33 cellular contexts compared by ENCODE assay signal in the genomic region with DNA sequence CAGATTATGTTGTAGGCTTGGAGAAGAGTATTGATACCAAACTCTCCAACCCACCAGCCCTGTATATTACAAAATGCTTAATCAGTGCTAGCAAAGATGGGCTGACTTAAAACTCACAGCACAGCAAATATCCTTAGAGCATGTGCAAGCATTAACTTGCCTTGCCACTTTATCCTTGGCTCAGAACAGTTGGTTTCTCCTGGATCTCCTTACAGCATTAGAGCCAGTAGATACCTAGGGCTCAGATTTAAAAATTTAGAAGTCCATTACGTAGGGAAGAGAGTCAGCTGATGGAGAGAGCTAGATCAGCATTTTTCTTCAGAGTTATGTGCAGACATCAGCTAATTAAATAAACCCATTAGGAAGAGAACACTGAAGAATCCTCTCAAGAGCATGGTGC.
"Had no signal": no experiment of that assay in that cellular context is flagged by ENCODE, and none has a peak within 500 bp of the region (broad histone marks: within the 10 kb centered on the region; RNA-seq: fewer than 3 reads in every experiment).

No MANE protein-coding gene starts in this region.

- H3K9me3 ChIP-seq: adrenal gland, colonic mucosa had no signal

- H3K27ac ChIP-seq: adrenal gland, body of pancreas, cardiac muscle cell, colonic mucosa, epithelial cell of prostate, esophagus squamous epithelium had no signal

- H3K4me3 Mint-ChIP-seq: activated CD4-positive, alpha-beta memory T cell treated with anti-CD3 and anti-CD28 coated beads for 36 hours; activated CD4-positive, alpha-beta T cell treated with anti-CD3 and anti-CD28 coated beads for 36 hours; activated CD4-positive, alpha-beta T cell treated with anti-CD3 and anti-CD28 coated beads, Interleukin-2, amount 10 ng/mL, durations not matched to agents 24 days and 14 days; activated CD8-positive, alpha-beta memory T cell treated with anti-CD3 and anti-CD28 coated beads, Interleukin-2, amount 10 ng/mL, durations not matched to agents 7 days and 5 days; activated CD8-positive, alpha-beta T cell treated with anti-CD3 and anti-CD28 coated beads, Interleukin-2, amount 10 ng/mL, durations not matched to agents 7 days and 5 days; activated naive CD4-positive, alpha-beta T cell treated with anti-CD3 and anti-CD28 coated beads for 36 hours; activated naive CD4-positive, alpha-beta T cell treated with anti-CD3 and anti-CD28 coated beads, Interleukin-2, amount 50 U/mL, for 24 hours; activated naive CD8-positive, alpha-beta T cell treated with anti-CD3 and anti-CD28 coated beads for 36 hours; activated naive CD8-positive, alpha-beta T cell treated with anti-CD3 and anti-CD28 coated beads, Interleukin-2, amount 50 U/mL, for 24 hours; activated T-helper 1 cell treated with anti-CD3 and anti-CD28 coated beads, Interleukin-12 subunit alpha, Interleukin-12 subunit beta, Interleukin-2, Interleukin-4 antibody, amounts not matched to agents 30 ng/mL and 10 ng/mL and 1 ng/mL, durations not matched to agents 14 hours and 24 hours and 36 hours had no signal

- H3K4me3 ChIP-seq: adrenal gland, body of pancreas, cardiac muscle cell, colonic mucosa, esophagus squamous epithelium had no signal

- H3K36me3 ChIP-seq: adrenal gland, cardiac muscle cell, colonic mucosa, esophagus squamous epithelium had no signal

- H3K27me3 ChIP-seq: adrenal gland, body of pancreas, cardiac muscle cell, colonic mucosa, esophagus squamous epithelium had no signal

- H3K4me1 ChIP-seq: adrenal gland, body of pancreas, colonic mucosa, esophagus squamous epithelium had no signal

- H3K4me1 Mint-ChIP-seq: activated CD4-positive, alpha-beta T cell treated with anti-CD3 and anti-CD28 coated beads for 36 hours; activated CD4-positive, alpha-beta T cell treated with anti-CD3 and anti-CD28 coated beads, Interleukin-2, amount 10 ng/mL, durations not matched to agents 24 days and 14 days; activated CD8-positive, alpha-beta memory T cell treated with anti-CD3 and anti-CD28 coated beads, Interleukin-2, amount 10 ng/mL, durations not matched to agents 7 days and 5 days; activated naive CD4-positive, alpha-beta T cell treated with anti-CD3 and anti-CD28 coated beads, Interleukin-2, amount 50 U/mL, for 24 hours; activated naive CD8-positive, alpha-beta T cell treated with anti-CD3 and anti-CD28 coated beads for 36 hours; activated naive CD8-positive, alpha-beta T cell treated with anti-CD3 and anti-CD28 coated beads, Interleukin-2, amount 50 U/mL, for 24 hours had no signal

- DNase-seq: activated CD4-positive, alpha-beta memory T cell treated with anti-CD3 and anti-CD28 coated beads for 36 hours; activated CD4-positive, alpha-beta T cell treated with anti-CD3 and anti-CD28 coated beads for 36 hours; activated CD4-positive, alpha-beta T cell treated with anti-CD3 and anti-CD28 coated beads, Interleukin-2, amount 10 ng/mL, durations not matched to agents 24 days and 14 days; activated CD4-positive, CD25-positive, alpha-beta regulatory T cell; activated CD4-positive, CD25-positive, alpha-beta regulatory T cell treated with anti-CD3 and anti-CD28 coated beads, Interleukin-2, amount 50 U/mL, for 72 hours; activated CD8-positive, alpha-beta memory T cell treated with anti-CD3 and anti-CD28 coated beads, Interleukin-2, amount 10 ng/mL, durations not matched to agents 7 days and 5 days; activated CD8-positive, alpha-beta memory T cell treated with anti-CD3 and anti-CD28 coated beads, Interleukin-2, amount 50 U/mL, for 4 hours; activated CD8-positive, alpha-beta T cell treated with anti-CD3 and anti-CD28 coated beads, Interleukin-2, amount 10 ng/mL, durations not matched to agents 7 days and 5 days; activated effector memory CD4-positive, alpha-beta T cell treated with anti-CD3 and anti-CD28 coated beads, Interleukin-2, amount 50 U/mL, for 16 hours; activated naive CD4-positive, alpha-beta T cell treated with anti-CD3 and anti-CD28 coated beads for 36 hours; activated naive CD8-positive, alpha-beta T cell treated with anti-CD3 and anti-CD28 coated beads for 36 hours; activated naive CD8-positive, alpha-beta T cell treated with anti-CD3 and anti-CD28 coated beads, Interleukin-2, amount 50 U/mL, for 24 hours; activated T-cell treated with anti-CD3 and anti-CD28 coated beads, Interleukin-2, amount 50 U/mL, for 1 hour; activated T-cell treated with anti-CD3 and anti-CD28 coated beads, Interleukin-2, amount 50 U/mL, for 48 hours; adrenal gland; amygdala; aorta; body of pancreas; central memory CD4-positive, alpha-beta T cell; cerebellar nuclear complex; colonic mucosa; effector CD8-positive, alpha-beta T cell; esophagus squamous epithelium; foreskin melanocyte; head of caudate nucleus; T-helper 2 cell had no signal

- H3K27ac Mint-ChIP-seq: activated CD4-positive, alpha-beta memory T cell treated with anti-CD3 and anti-CD28 coated beads for 36 hours; activated CD4-positive, alpha-beta T cell treated with anti-CD3 and anti-CD28 coated beads for 36 hours; activated CD4-positive, alpha-beta T cell treated with anti-CD3 and anti-CD28 coated beads, Interleukin-2, amount 10 ng/mL, durations not matched to agents 24 days and 14 days; activated CD8-positive, alpha-beta memory T cell treated with anti-CD3 and anti-CD28 coated beads, Interleukin-2, amount 10 ng/mL, durations not matched to agents 7 days and 5 days; activated CD8-positive, alpha-beta T cell treated with anti-CD3 and anti-CD28 coated beads, Interleukin-2, amount 10 ng/mL, durations not matched to agents 7 days and 5 days; activated naive CD4-positive, alpha-beta T cell treated with anti-CD3 and anti-CD28 coated beads for 36 hours; activated naive CD4-positive, alpha-beta T cell treated with anti-CD3 and anti-CD28 coated beads, Interleukin-2, amount 50 U/mL, for 24 hours; activated naive CD8-positive, alpha-beta T cell treated with anti-CD3 and anti-CD28 coated beads for 36 hours; activated naive CD8-positive, alpha-beta T cell treated with anti-CD3 and anti-CD28 coated beads, Interleukin-2, amount 50 U/mL, for 24 hours; activated T-helper 1 cell treated with anti-CD3 and anti-CD28 coated beads, Interleukin-12 subunit alpha, Interleukin-12 subunit beta, Interleukin-2, Interleukin-4 antibody, amounts not matched to agents 30 ng/mL and 10 ng/mL and 1 ng/mL, durations not matched to agents 14 hours and 24 hours and 36 hours; activated T-helper 2 cell treated with anti-CD3 and anti-CD28 coated beads, Interferon-gamma antibody, Interleukin-2, Interleukin-4, amounts not matched to agents 10 μg/mL and 5 μg/mL and 100 μg/mL, durations not matched to agents 14 hours and 24 hours and 36 hours had no signal

- FAIRE-seq: endometrium, endothelial cell of umbilical vein had no signal

- H3K27me3 Mint-ChIP-seq: activated CD4-positive, alpha-beta memory T cell treated with anti-CD3 and anti-CD28 coated beads for 36 hours; activated naive CD4-positive, alpha-beta T cell treated with anti-CD3 and anti-CD28 coated beads, Interleukin-2, amount 50 U/mL, for 24 hours; activated naive CD8-positive, alpha-beta T cell treated with anti-CD3 and anti-CD28 coated beads for 36 hours had no signal

- ATAC-seq: activated CD4-positive, alpha-beta T cell treated with anti-CD3 and anti-CD28 coated beads for 36 hours; activated CD8-positive, alpha-beta memory T cell treated with anti-CD3 and anti-CD28 coated beads, Interleukin-2, amount 10 ng/mL, durations not matched to agents 7 days and 5 days; activated CD8-positive, alpha-beta T cell treated with anti-CD3 and anti-CD28 coated beads, Interleukin-2, amount 10 ng/mL, durations not matched to agents 7 days and 5 days; activated naive CD8-positive, alpha-beta T cell treated with anti-CD3 and anti-CD28 coated beads, Interleukin-2, amount 50 U/mL, for 24 hours; body of pancreas had no signal
